16 cellular contexts compared by ENCODE assay signal in the genomic region with DNA sequence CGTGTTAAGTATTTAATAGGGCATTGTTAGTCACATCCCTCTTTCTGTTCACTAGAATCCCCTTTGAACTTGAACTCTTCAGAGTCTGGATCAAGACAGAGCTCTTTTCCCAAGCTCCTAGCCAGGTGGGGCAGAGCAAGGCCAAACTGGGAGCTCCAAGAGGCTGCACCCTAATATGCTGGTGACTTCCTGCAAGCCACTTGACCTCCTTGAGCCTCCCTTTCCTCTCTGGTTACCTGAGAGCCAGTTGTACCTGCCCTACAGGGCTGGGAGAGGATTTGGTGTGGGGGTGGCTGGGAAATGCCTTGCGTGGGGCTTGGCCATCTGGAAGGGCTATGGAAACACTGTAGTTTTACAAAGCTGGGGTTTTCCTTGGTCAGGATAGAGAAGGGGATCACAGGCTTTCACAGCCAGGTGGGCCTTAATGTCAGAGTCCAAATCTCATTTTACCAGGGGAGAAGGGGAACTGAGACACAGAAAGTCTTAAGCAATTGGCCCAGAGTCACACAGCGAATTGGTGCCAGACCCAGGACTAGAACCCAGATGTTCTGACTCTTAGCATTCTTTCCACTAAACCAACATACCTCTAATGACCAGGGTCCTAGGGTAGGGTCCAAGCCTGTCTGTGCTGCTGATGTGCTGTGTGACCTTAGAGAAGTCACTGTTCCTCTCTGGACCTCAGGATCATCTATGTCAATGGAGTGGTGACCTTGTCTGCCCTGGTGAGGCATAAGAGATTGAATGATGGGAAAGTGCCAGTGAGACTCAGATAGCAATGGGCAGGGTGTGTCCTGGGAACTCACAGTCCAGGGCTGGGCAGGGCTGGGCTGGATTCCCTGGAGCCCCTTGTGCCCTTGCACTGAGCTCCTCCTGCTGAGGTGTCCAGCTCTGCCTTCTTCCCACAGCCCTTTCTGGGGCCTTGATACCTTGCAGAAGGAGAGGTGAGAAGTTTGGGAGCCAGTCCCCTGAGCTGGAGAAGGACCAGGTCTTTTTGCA. TPM values are rescaled to one million over a fixed set of nuclear protein-coding genes. Genes with fewer than 3 reads are reported as not detected.
DNase-seq lines count a peak whose midpoint lies in the region; ATAC-seq, FAIRE-seq and TF ChIP-seq lines count a peak whose summit lies in the region.
"Had no signal": no experiment of that assay in that cellular context is flagged by ENCODE, and none has a peak within 500 bp of the region (broad histone marks: within the 10 kb centered on the region; RNA-seq: fewer than 3 reads in every experiment).

No MANE protein-coding gene starts in this region.

- H3K9me3 Mint-ChIP-seq in CD8-positive, alpha-beta T cell = no peaks in the 10 kb centered on the region
- H3K9me3 Mint-ChIP-seq: CD4-positive, CD25-positive, alpha-beta regulatory T cell; H9 had no signal

- peak; percentile 59 for ATAC-seq in left lung
- no peak for ATAC-seq in HG02610 (IDR thresholded peaks at IDR 0.05; ENCODE audit: unreplicated experiment)
- no peak for ATAC-seq in CD8-positive, alpha-beta T cell

- FAIRE-seq in small intestine (lab: Jason Lieb, UNC) = no peak
- FAIRE-seq: HTR-8/SVneo had no signal

- H3K36me3 Mint-ChIP-seq in CD8-positive, alpha-beta T cell = peaks cover 10% of the 10 kb centered on the region

- H3K4me1 ChIP-seq in ACC112 (ENCODE audit: control insufficient read depth, insufficient read depth, low read length, unreplicated experiment) (peaks cover 26% of the 10 kb centered on the region), left lung (peaks cover 5 to 54% of the 10 kb centered on the region in 2 donors), small intestine (ENCODE audit: control insufficient read depth in 2 of 2, insufficient read depth in 1 of 2, low read depth in 1 of 2, low read length in 1 of 2) (peaks cover 0 to 8% of the 10 kb centered on the region in 2 donors)
- peaks cover 11% of the 10 kb centered on the region for H3K4me1 ChIP-seq in CD8-positive, alpha-beta T cell (ENCODE audit: insufficient read depth, low read length)

- CTCF ChIA-PET in CD8-positive, alpha-beta T cell (lab: Charles Lee) = interaction anchor here (0.7 to 8.1 kb wide), 3 partner anchors 16 to 97 kb away, joined by 3 to 58 read pairs (median 8); no protein-coding TSS in a partner anchor

- H3K4me3 Mint-ChIP-seq in CD8-positive, alpha-beta T cell = no peak overlapping the region
- H3K4me3 Mint-ChIP-seq: CD4-positive, CD25-positive, alpha-beta regulatory T cell; H9 had no signal

- peaks cover 12% of the 10 kb centered on the region for H3K27me3 Mint-ChIP-seq in CD8-positive, alpha-beta T cell (ENCODE audit: low read depth)

- peaks cover 10% of the 10 kb centered on the region for H3K79me2 ChIP-seq in ACC112 (ENCODE audit: control insufficient read depth, insufficient read depth, low read length, unreplicated experiment)

- peaks cover 31% of the 10 kb centered on the region for H3K36me3 ChIP-seq in ACC112 (ENCODE audit: insufficient read depth, low read length)
- peaks cover 0 to 72% of the 10 kb centered on the region in 2 donors for H3K36me3 ChIP-seq in left lung
- H3K36me3 ChIP-seq in small intestine (ENCODE audit: control insufficient read depth in 2 of 2, insufficient read depth in 2 of 2, low read length in 2 of 2) = no peaks in the 10 kb centered on the region
- no peaks in the 10 kb centered on the region for H3K36me3 ChIP-seq in CD8-positive, alpha-beta T cell (ENCODE audit: insufficient read depth, low read length)

- H3K27ac ChIP-seq in ACC112 (ENCODE audit: low read depth, low read length) (peak overlapping the region; percentile 4; the same call in 1 of the 2 replicates), epithelial cell of prostate (peak overlapping the region; percentile 29), left lung (peak overlapping the region; percentile 13 to 17), small intestine (ENCODE audit: low read depth in 1 of 2, low read length in 1 of 2) (peak overlapping the region in 1 of 2 donors; percentile 62)
- H3K27ac ChIP-seq in CD8-positive, alpha-beta T cell (ENCODE audit: low read depth, low read length) = no peak overlapping the region

- no peak overlapping the region for H3K27ac Mint-ChIP-seq in CD8-positive, alpha-beta T cell
- H3K27ac Mint-ChIP-seq: CD4-positive, CD25-positive, alpha-beta regulatory T cell; H9 had no signal

- intact Hi-C loops in left lung (cut with DNase I) = loop anchor here in 1 of 2 donors (10.0 kb wide), 1 partner anchor 89 kb away; no protein-coding TSS in a partner anchor
- intact Hi-C loops in CD8-positive, alpha-beta T cell (cut with DNase I, micrococcal nuclease) = no loop called here

- H3K27me3 ChIP-seq in ACC112 (ENCODE audit: insufficient read depth, low read length) (no peaks in the 10 kb centered on the region), left lung (no peaks in the 10 kb centered on the region), small intestine (ENCODE audit: control insufficient read depth in 2 of 2, insufficient read depth in 2 of 2, low read length in 2 of 2) (no peaks in the 10 kb centered on the region)
- H3K27me3 ChIP-seq in CD8-positive, alpha-beta T cell (ENCODE audit: insufficient read depth, low read length) = no peaks in the 10 kb centered on the region

- 87 to 93% (median 90%) methylated on average over 3 of the region's 3 CpGs for WGBS in small intestine, 3 donors

- no peak for TF ChIP-seq CTCF in left lung (IDR thresholded peaks at IDR 0.05)
- TF ChIP-seq CTCF in CD8-positive, alpha-beta T cell (IDR thresholded peaks at IDR 0.05) = no peak

- POLR2A ChIA-PET in CD8-positive, alpha-beta T cell (lab: Charles Lee) = interaction anchor here (0.8 kb wide), 1 partner anchor 36 kb away, joined by 4 read pairs; a partner anchor contains a TSS

- H2AFZ ChIP-seq in ACC112 (ENCODE audit: low read length, unreplicated experiment) = no peak overlapping the region

- peaks cover 13% of the 10 kb centered on the region for H3K4me1 Mint-ChIP-seq in CD8-positive, alpha-beta T cell (ENCODE audit: low read depth)

- DNase-seq in epithelial cell of prostate (ENCODE audit: low read depth, low spot score) (no peak), left lung (peak in 1 of 2 donors; percentile 62), small intestine (peak; percentile 90), kidney tubule cell (ENCODE audit: low spot score) (no peak), cerebellar cortex (ENCODE audit: low spot score) (no peak)
- DNase-seq in CD8-positive, alpha-beta T cell = no peak
- DNase-seq: ACHN; activated CD4-positive, alpha-beta T cell treated with anti-CD3 and anti-CD28 coated beads, Interleukin-2, amount 50 U/mL, for 1 hour; activated naive CD4-positive, alpha-beta T cell treated with Interleukin-2 at 50 U/mL for 16 hours; CD4-positive, CD25-positive, alpha-beta regulatory T cell; cortex of kidney; H9; NCI-H1436 had no signal

- H3K9me3 ChIP-seq in left lung (no peaks in the 10 kb centered on the region), small intestine (ENCODE audit: control insufficient read depth, low read depth) (no peaks in the 10 kb centered on the region)
- H3K9me3 ChIP-seq in CD8-positive, alpha-beta T cell (ENCODE audit: low read length) = no peaks in the 10 kb centered on the region

- H3K4me3 ChIP-seq in ACC112 (ENCODE audit: low read depth, low read length) (no peak overlapping the region), left lung (no peak overlapping the region), small intestine (ENCODE audit: low read depth in 1 of 2, low read length in 2 of 2) (no peak overlapping the region)
- H3K4me3 ChIP-seq in CD8-positive, alpha-beta T cell (ENCODE audit: low read depth, low read length) = no peak overlapping the region

RNA-seq across cellular contexts. Expression of a gene that starts 35.8 kb away (rescaled TPM):
- 100 to 1,000 TPM; 395 to 485 TPM for total RNA-seq in left lung
- 100 to 1,000 TPM; 196 to 380 (median 205) TPM for polyA plus RNA-seq in small intestine
- total RNA-seq in CD8-positive, alpha-beta T cell = 1 to 10 TPM; 1.7 to 3.2 TPM

Comparison
In these comparisons a context has a peak if more than half of its experiments do, and no peak if none do; other contexts are left out.
1. RNA of a gene that starts 35.8 kb away (total RNA-seq): 395 to 485 TPM in left lung; 1.7 to 3.2 TPM in CD8-positive, alpha-beta T cell; every median in the first group is over 10 times any median in the second.